In the genomic region with DNA sequence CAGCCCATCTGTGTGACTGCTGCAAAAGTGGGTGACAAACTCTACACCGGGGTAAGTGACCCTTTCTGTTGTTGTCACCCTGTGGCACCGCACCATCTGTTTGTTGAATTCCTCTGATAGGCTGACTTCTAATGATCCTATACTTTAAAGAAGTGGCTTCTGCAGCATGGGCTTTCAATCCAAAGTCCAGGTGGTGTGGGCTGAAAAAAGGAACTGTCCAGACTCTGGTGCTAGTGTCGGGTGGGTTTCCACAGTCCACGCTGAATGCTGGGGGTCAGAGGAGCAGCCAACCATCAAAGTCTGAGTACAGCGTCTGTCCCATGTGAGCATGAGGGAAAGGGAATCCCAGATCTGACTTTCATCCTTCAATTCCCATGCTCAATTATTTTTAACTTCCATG, we compare ENCODE assay signal across 17 cellular contexts. TPM values are rescaled to one million over a fixed set of nuclear protein-coding genes. Genes with fewer than 3 reads are reported as not detected.
DNase-seq lines count a peak whose midpoint lies in the region; TF ChIP-seq lines count a peak whose summit lies in the region.
"Had no signal": no experiment of that assay in that cellular context is flagged by ENCODE, and none has a peak within 500 bp of the region (broad histone marks: within the 10 kb centered on the region; RNA-seq: fewer than 3 reads in every experiment).

No MANE protein-coding gene starts in this region.

- peaks cover 2% of the 10 kb centered on the region for H3K27me3 Mint-ChIP-seq in neural crest cell (ENCODE audit: low read depth)
- H3K27me3 Mint-ChIP-seq in activated naive CD8-positive, alpha-beta T cell treated with anti-CD3 and anti-CD28 coated beads for 36 hours, result peaks cover 4% of the 10 kb centered on the region

- no peak overlapping the region for H3K27ac ChIP-seq in HEK293 (ENCODE audit: extremely low read depth, low read depth, low read length)
- peak overlapping the region; percentile 71 for H3K27ac ChIP-seq in KOPT-K1 (ENCODE audit: low read depth, low read length, poor library complexity, severe bottlenecking)

- CTCF ChIA-PET in HEK293 (lab: Yijun Ruan, JAX), result no interaction called here

- no peak overlapping the region for H3K4me3 ChIP-seq in HEK293 (ENCODE audit: low read depth, low read length)
- H3K4me3 ChIP-seq: HAP-1 had no signal

- H3K4me3 Mint-ChIP-seq in neural crest cell, result no peak overlapping the region
- no peak overlapping the region for H3K4me3 Mint-ChIP-seq in activated naive CD8-positive, alpha-beta T cell treated with anti-CD3 and anti-CD28 coated beads for 36 hours
- H3K4me3 Mint-ChIP-seq: CD4-positive, CD25-positive, alpha-beta regulatory T cell; CD8-positive, alpha-beta memory T cell; HFFc6; IgD-negative memory B cell had no signal

- POLR2A ChIA-PET in HEK293 (lab: Yijun Ruan, JAX), result no interaction called here

- peaks cover 13% of the 10 kb centered on the region for H3K9me3 Mint-ChIP-seq in neural crest cell
- H3K9me3 Mint-ChIP-seq in activated naive CD8-positive, alpha-beta T cell treated with anti-CD3 and anti-CD28 coated beads for 36 hours, result peaks cover 7% of the 10 kb centered on the region

- DNase-seq in NCI-H82 treated with DMSO at 0.1 percent for 48 hours (lab: John Stamatoyannopoulos, UW; ENCODE audit: unreplicated experiment) (peak; percentile 45), neural crest cell (ENCODE audit: low read depth, low spot score) (no peak), DMS153 treated with DMSO at 0.1 percent for 48 hours (lab: John Stamatoyannopoulos, UW; ENCODE audit: unreplicated experiment) (no peak)
- no peak for DNase-seq in activated naive CD8-positive, alpha-beta T cell treated with anti-CD3 and anti-CD28 coated beads for 36 hours
- no peak for DNase-seq in stimulated activated CD4-positive, alpha-beta T cell treated with anti-CD3 and anti-CD28 coated beads, Interleukin-2, amount 100 ng/mL, for 24 hours
- DNase-seq: ACHN; BE2C; C1 segment of cervical spinal cord; CD4-positive, CD25-positive, alpha-beta regulatory T cell; CD8-positive, alpha-beta memory T cell; COR-L47; DMS 273 treated with DMSO at 0.1 percent for 48 hours; HFFc6 had no signal

- H3K36me3 ChIP-seq in HEK293 (ENCODE audit: control insufficient read depth in 2 of 2, insufficient read depth in 1 of 2, low read length in 2 of 2), result no peaks in the 10 kb centered on the region
- H3K36me3 ChIP-seq in KOPT-K1 (ENCODE audit: insufficient read depth, low read length), result no peaks in the 10 kb centered on the region
- H3K36me3 ChIP-seq: BE2C, HAP-1 had no signal

- TF ChIP-seq CTCF in HEK293 (tag by site-specific recombination; IDR thresholded peaks at IDR 0.05) (no peak), neural crest cell (conservative IDR thresholded peaks at IDR 0.05) (no peak)

- H3K27ac Mint-ChIP-seq in neural crest cell (ENCODE audit: unreplicated experiment), result peak overlapping the region; percentile 30
- no peak overlapping the region for H3K27ac Mint-ChIP-seq in activated naive CD8-positive, alpha-beta T cell treated with anti-CD3 and anti-CD28 coated beads for 36 hours
- H3K27ac Mint-ChIP-seq: CD4-positive, CD25-positive, alpha-beta regulatory T cell; CD8-positive, alpha-beta memory T cell; HFFc6 had no signal

- peaks cover 15% of the 10 kb centered on the region for H3K36me3 Mint-ChIP-seq in neural crest cell (ENCODE audit: low read depth)
- peaks cover 1% of the 10 kb centered on the region for H3K36me3 Mint-ChIP-seq in activated naive CD8-positive, alpha-beta T cell treated with anti-CD3 and anti-CD28 coated beads for 36 hours
- H3K36me3 Mint-ChIP-seq: CD4-positive, CD25-positive, alpha-beta regulatory T cell had no signal

- no peaks in the 10 kb centered on the region for H3K9me3 ChIP-seq in HEK293 (ENCODE audit: control insufficient read depth, insufficient read depth, low read depth, low read length)
- H3K9me3 ChIP-seq in KOPT-K1 (ENCODE audit: insufficient read depth, low read length, poor library complexity, severe bottlenecking), result peaks cover 9% of the 10 kb centered on the region
- H3K9me3 ChIP-seq: BE2C had no signal

- no peaks in the 10 kb centered on the region for H3K4me1 ChIP-seq in HEK293 (ENCODE audit: control insufficient read depth, insufficient read depth, low read length)
- H3K4me1 ChIP-seq: BE2C, HAP-1 had no signal

- peaks cover 73% of the 10 kb centered on the region for H3K4me1 Mint-ChIP-seq in neural crest cell
- peaks cover 13% of the 10 kb centered on the region for H3K4me1 Mint-ChIP-seq in activated naive CD8-positive, alpha-beta T cell treated with anti-CD3 and anti-CD28 coated beads for 36 hours

TF ChIP-seq in HEK293, 187 proteins besides CTCF, POLR2A, EP300 and RAD21:
- TF ChIP-seq, protein P1, sequence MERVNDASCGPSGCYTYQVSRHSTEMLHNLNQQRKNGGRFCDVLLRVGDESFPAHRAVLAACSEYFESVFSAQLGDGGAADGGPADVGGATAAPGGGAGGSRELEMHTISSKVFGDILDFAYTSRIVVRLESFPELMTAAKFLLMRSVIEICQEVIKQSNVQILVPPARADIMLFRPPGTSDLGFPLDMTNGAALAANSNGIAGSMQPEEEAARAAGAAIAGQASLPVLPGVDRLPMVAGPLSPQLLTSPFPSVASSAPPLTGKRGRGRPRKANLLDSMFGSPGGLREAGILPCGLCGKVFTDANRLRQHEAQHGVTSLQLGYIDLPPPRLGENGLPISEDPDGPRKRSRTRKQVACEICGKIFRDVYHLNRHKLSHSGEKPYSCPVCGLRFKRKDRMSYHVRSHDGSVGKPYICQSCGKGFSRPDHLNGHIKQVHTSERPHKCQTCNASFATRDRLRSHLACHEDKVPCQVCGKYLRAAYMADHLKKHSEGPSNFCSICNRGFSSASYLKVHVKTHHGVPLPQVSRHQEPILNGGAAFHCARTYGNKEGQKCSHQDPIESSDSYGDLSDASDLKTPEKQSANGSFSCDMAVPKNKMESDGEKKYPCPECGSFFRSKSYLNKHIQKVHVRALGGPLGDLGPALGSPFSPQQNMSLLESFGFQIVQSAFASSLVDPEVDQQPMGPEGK (tag by site-specific recombination; IDR thresholded peaks at IDR 0.05), result no peak
- TF ChIP-seq MYNN (tag by site-specific recombination; IDR thresholded peaks at IDR 0.05; ENCODE audit: borderline replicate concordance), result no peak
- TF ChIP-seq, protein P2, sequence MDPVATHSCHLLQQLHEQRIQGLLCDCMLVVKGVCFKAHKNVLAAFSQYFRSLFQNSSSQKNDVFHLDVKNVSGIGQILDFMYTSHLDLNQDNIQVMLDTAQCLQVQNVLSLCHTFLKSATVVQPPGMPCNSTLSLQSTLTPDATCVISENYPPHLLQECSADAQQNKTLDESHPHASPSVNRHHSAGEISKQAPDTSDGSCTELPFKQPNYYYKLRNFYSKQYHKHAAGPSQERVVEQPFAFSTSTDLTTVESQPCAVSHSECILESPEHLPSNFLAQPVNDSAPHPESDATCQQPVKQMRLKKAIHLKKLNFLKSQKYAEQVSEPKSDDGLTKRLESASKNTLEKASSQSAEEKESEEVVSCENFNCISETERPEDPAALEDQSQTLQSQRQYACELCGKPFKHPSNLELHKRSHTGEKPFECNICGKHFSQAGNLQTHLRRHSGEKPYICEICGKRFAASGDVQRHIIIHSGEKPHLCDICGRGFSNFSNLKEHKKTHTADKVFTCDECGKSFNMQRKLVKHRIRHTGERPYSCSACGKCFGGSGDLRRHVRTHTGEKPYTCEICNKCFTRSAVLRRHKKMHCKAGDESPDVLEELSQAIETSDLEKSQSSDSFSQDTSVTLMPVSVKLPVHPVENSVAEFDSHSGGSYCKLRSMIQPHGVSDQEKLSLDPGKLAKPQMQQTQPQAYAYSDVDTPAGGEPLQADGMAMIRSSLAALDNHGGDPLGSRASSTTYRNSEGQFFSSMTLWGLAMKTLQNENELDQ (tag by site-specific recombination; IDR thresholded peaks at IDR 0.05; ENCODE audit: low read depth), result no peak
- no peak for TF ChIP-seq ZNF132 (tag by site-specific recombination; IDR thresholded peaks at IDR 0.05; ENCODE audit: borderline replicate concordance)
- 0 out of 2 replicates have a peak, but pooled peaks have one; percentile 23 for TF ChIP-seq REST (tag by site-specific recombination; IDR thresholded peaks at IDR 0.05)

RNA-seq across cellular contexts. Expression of gene SPATA13, which starts 31.6 kb away (rescaled TPM):
- 42.3 and 45.8 TPM in 2 replicates for total RNA-seq in neural crest cell
- 10 to 100 TPM; 58.0 to 59.4 TPM for total RNA-seq in activated naive CD8-positive, alpha-beta T cell treated with anti-CD3 and anti-CD28 coated beads for 36 hours
